8 cellular contexts compared by ENCODE assay signal in genomic region chr4:40121515-40121914, GRCh38.
DNase-seq lines count a peak whose midpoint lies in the region; ATAC-seq and TF ChIP-seq lines count a peak whose summit lies in the region.

No MANE protein-coding gene starts in this region.

- no peak overlapping the region for H3K4ac ChIP-seq in mesendoderm (ENCODE audit: low read depth, low read length)

- no peaks in the 10 kb centered on the region for H3K27me3 ChIP-seq in mesendoderm (ENCODE audit: insufficient read depth, low read length, poor library complexity)
- H3K27me3 ChIP-seq in Caco-2 (replicated peaks; ENCODE audit: control insufficient read depth, insufficient read depth, low read length): no peaks in the 10 kb centered on the region

- peaks cover 42% of the 10 kb centered on the region for H3K4me1 Mint-ChIP-seq in activated naive CD8-positive, alpha-beta T cell treated with anti-CD3 and anti-CD28 coated beads for 36 hours
- no peaks in the 10 kb centered on the region for H3K4me1 Mint-ChIP-seq in Caco-2 (ENCODE audit: low read depth, unreplicated experiment)

- H3K4me3 ChIP-seq in mesendoderm (ENCODE audit: low read length) (no peak overlapping the region), Caco-2 (ENCODE audit: low read depth, low read length) (no peak overlapping the region)

- no peak for TF ChIP-seq CTCF in Caco-2 (IDR thresholded peaks at IDR 0.05; ENCODE audit: insufficient read depth in 1 of 2, low read depth in 1 of 2, low read length in 1 of 2, severe bottlenecking in 1 of 2, unreplicated experiment in 1 of 2)

- DNase-seq in HT1080 (ENCODE audit: low read depth): peak; percentile 94
- DNase-seq in activated naive CD8-positive, alpha-beta T cell treated with anti-CD3 and anti-CD28 coated beads for 36 hours: peak; percentile 6
- DNase-seq in mesendoderm: peak; percentile 27
- no peak for DNase-seq in Caco-2
- DNase-seq in T1000 (lab: John Stamatoyannopoulos, UW): no peak

- CTCF ChIA-PET in Caco-2 (lab: Charles Lee): no interaction called here

- H2BK5ac ChIP-seq in mesendoderm (ENCODE audit: low read length): no peak overlapping the region

- H3K36me3 Mint-ChIP-seq in activated naive CD8-positive, alpha-beta T cell treated with anti-CD3 and anti-CD28 coated beads for 36 hours: peaks cover 18% of the 10 kb centered on the region
- peaks cover 37% of the 10 kb centered on the region for H3K36me3 Mint-ChIP-seq in Caco-2 (ENCODE audit: insufficient read depth, unreplicated experiment)

- no peak overlapping the region for H3K4me2 ChIP-seq in mesendoderm (ENCODE audit: low read length)

- no peak overlapping the region for H2BK15ac ChIP-seq in mesendoderm (replicated peaks; ENCODE audit: low read depth)

- no peaks in the 10 kb centered on the region for H3K79me2 ChIP-seq in mesendoderm (ENCODE audit: control insufficient read depth, insufficient read depth, low read length)

- H3K79me1 ChIP-seq in mesendoderm (ENCODE audit: low read length): no peaks in the 10 kb centered on the region

- H3K27ac Mint-ChIP-seq in activated naive CD8-positive, alpha-beta T cell treated with anti-CD3 and anti-CD28 coated beads for 36 hours: peak overlapping the region; percentile 66
- H3K27ac Mint-ChIP-seq in Caco-2 (ENCODE audit: unreplicated experiment): no peak overlapping the region

- POLR2A ChIA-PET in Caco-2 (lab: Charles Lee): no interaction called here

- no peak overlapping the region for H2AK5ac ChIP-seq in mesendoderm (ENCODE audit: low read length)

- WGBS in mesendoderm (ENCODE audit: extremely low coverage, insufficient coverage, low lambda C conversion rate): no CpG with 5 or more reads among the region's 4 CpGs

- H3K4me3 Mint-ChIP-seq in activated naive CD8-positive, alpha-beta T cell treated with anti-CD3 and anti-CD28 coated beads for 36 hours: no peak overlapping the region
- no peak overlapping the region for H3K4me3 Mint-ChIP-seq in Caco-2 (ENCODE audit: unreplicated experiment)

- H3K27ac ChIP-seq in mesendoderm (ENCODE audit: low read depth, low read length): no peak overlapping the region

- no peak overlapping the region for H3K18ac ChIP-seq in mesendoderm (ENCODE audit: low read length)

- no peaks in the 10 kb centered on the region for H3K27me3 Mint-ChIP-seq in activated naive CD8-positive, alpha-beta T cell treated with anti-CD3 and anti-CD28 coated beads for 36 hours
- no peaks in the 10 kb centered on the region for H3K27me3 Mint-ChIP-seq in Caco-2 (ENCODE audit: insufficient read depth, unreplicated experiment)

- no peaks in the 10 kb centered on the region for H3K9me3 ChIP-seq in Caco-2

- H3K56ac ChIP-seq in mesendoderm (ENCODE audit: low read length): no peak overlapping the region

- ATAC-seq in GM18502 (IDR thresholded peaks at IDR 0.05; ENCODE audit: poor library complexity, unreplicated experiment) (peak; percentile 66), HG02973 (IDR thresholded peaks at IDR 0.05; ENCODE audit: unreplicated experiment) (no peak), HG03280 (IDR thresholded peaks at IDR 0.05; ENCODE audit: unreplicated experiment) (no peak)

- no peaks in the 10 kb centered on the region for H3K4me1 ChIP-seq in mesendoderm (ENCODE audit: control insufficient read depth, low read depth, low read length)
- H3K4me1 ChIP-seq in Caco-2: no peaks in the 10 kb centered on the region

- intact Hi-C loops in Caco-2 (cut with micrococcal nuclease; ENCODE audit: unreplicated experiment): no loop called here

- BruUV-seq in Caco-2 (replicated peaks; lab: Mats Ljungman, UMichigan): no TSS peak

- H2BK120ac ChIP-seq in mesendoderm (ENCODE audit: low read depth, low read length): no peak overlapping the region

- H3K36me3 ChIP-seq in mesendoderm (ENCODE audit: control insufficient read depth, insufficient read depth, low read length) (no peaks in the 10 kb centered on the region), Caco-2 (ENCODE audit: control insufficient read depth, insufficient read depth, low read length) (no peaks in the 10 kb centered on the region; the same call in 1 of the 2 replicates)

- H3K9ac ChIP-seq in mesendoderm (ENCODE audit: low read length): no peak overlapping the region

- H3K9me3 Mint-ChIP-seq in activated naive CD8-positive, alpha-beta T cell treated with anti-CD3 and anti-CD28 coated beads for 36 hours: peaks cover 1% of the 10 kb centered on the region
- no peaks in the 10 kb centered on the region for H3K9me3 Mint-ChIP-seq in Caco-2 (ENCODE audit: unreplicated experiment)

- H4K8ac ChIP-seq in mesendoderm (ENCODE audit: low read depth, low read length): no peak overlapping the region

- H4K5ac ChIP-seq in mesendoderm (ENCODE audit: low read length): no peak overlapping the region

- H3K23ac ChIP-seq in mesendoderm (ENCODE audit: low read length): no peak overlapping the region

Comparison
In these comparisons a context has a peak if more than half of its experiments do, and no peak if none do; other contexts are left out.
1. DNase-seq: peak in HT1080 (single experiment), activated naive CD8-positive, alpha-beta T cell treated with anti-CD3 and anti-CD28 coated beads for 36 hours (single experiment) and mesendoderm (single experiment); none in Caco-2 (0 of 2) and T1000 (single experiment).